In the genomic region with DNA sequence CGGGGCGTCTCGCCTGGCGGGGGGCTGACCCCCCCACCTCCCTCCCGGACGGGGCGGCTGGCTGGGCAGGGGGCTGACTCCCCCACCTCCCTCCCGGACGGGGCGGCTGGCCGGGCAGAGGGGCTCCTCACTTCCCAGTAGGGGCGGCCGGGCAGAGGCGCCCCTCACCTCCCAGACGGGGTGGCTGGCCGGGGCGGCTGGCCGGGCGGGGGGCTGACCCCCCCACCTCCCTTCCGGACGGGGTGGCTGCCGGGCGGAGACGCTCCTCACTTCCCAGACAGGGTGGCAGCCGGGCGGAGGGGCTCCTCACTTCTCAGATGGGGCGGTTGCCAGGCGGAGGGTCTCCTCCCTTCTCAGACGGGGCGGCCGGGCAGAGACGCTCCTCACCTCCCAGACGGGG, we compare ENCODE assay signal across 11 cellular contexts. TPM values are rescaled to one million over a fixed set of nuclear protein-coding genes. Genes with fewer than 3 reads are reported as not detected.
"Had no signal": no experiment of that assay in that cellular context is flagged by ENCODE, and none has a peak within 500 bp of the region (broad histone marks: within the 10 kb centered on the region; RNA-seq: fewer than 3 reads in every experiment).

No MANE protein-coding gene starts in this region.

RNA-seq across cellular contexts. Expression of a gene that starts 8.8 kb away (rescaled TPM):
- total RNA-seq: OCI-LY7, PC-3, PC-9, Peyer's patch, Right ventricle myocardium inferior, Right ventricle myocardium superior, RPMI7951, SJCRH30, SJSA1, SK-MEL-5 had no signal
- polyA plus RNA-seq: SK-N-SH had no signal

RNA-seq across cellular contexts. Expression of a gene that starts 15.0 kb away (rescaled TPM):
- total RNA-seq: RPMI7951, SJSA1, SK-MEL-5 had no signal

RNA-seq across cellular contexts. Expression of a gene that starts 24.5 kb away (rescaled TPM):
- total RNA-seq: OCI-LY7, PC-3, Peyer's patch, Right ventricle myocardium inferior, Right ventricle myocardium superior, RPMI7951, SJSA1, SK-MEL-5 had no signal
- polyA plus RNA-seq: SK-N-SH had no signal
